Comparison of ENCODE assay signal across 1 cellular context in genomic region chr17:66943484-66943883, GRCh38.
TF ChIP-seq lines count a peak whose summit lies in the region.

No MANE protein-coding gene starts in this region.

TF ChIP-seq in HepG2, 621 proteins besides CTCF, POLR2A, EP300 and RAD21:
- no peak for TF ChIP-seq ZNF749 (CRISPR knock-in tag; IDR thresholded peaks at IDR 0.05; ENCODE audit: borderline replicate concordance)
